9 cellular contexts compared by ENCODE assay signal in genomic region chr7:5691536-5692090, GRCh38.
DNase-seq lines count a peak whose midpoint lies in the region; ATAC-seq and TF ChIP-seq lines count a peak whose summit lies in the region.
"Had no signal": no experiment of that assay in that cellular context is flagged by ENCODE, and none has a peak within 500 bp of the region (broad histone marks: within the 10 kb centered on the region; RNA-seq: fewer than 3 reads in every experiment).

No MANE protein-coding gene starts in this region.

- no peak for TF ChIP-seq CTCF in left lung (IDR thresholded peaks at IDR 0.05)

- H3K36me3 ChIP-seq in adipocyte (ENCODE audit: control insufficient read depth, insufficient read depth, low read length, severe bottlenecking) (no peaks in the 10 kb centered on the region), left lung (no peaks in the 10 kb centered on the region), subcutaneous abdominal adipose tissue (ENCODE audit: control insufficient read depth in 5 of 5, insufficient read depth in 5 of 5, low read length in 5 of 5) (peaks cover 0 to under 1% (median 0%) of the 10 kb centered on the region in 5 donors)

- peaks cover 97% of the 10 kb centered on the region for H3K4me1 Mint-ChIP-seq in activated CD4-positive, alpha-beta T cell treated with anti-CD3 and anti-CD28 coated beads for 36 hours

- CTCF ChIA-PET in activated CD4-positive, alpha-beta T cell treated with anti-CD3 and anti-CD28 coated beads for 36 hours (lab: Charles Lee) = interaction anchor here (1.1 to 12.4 kb wide), 3 partner anchors 10 to 90 kb away, joined by 3 to 127 read pairs (median 4); partner anchors contain the start of gene RNF216

- H3K27me3 Mint-ChIP-seq in activated CD4-positive, alpha-beta T cell treated with anti-CD3 and anti-CD28 coated beads for 36 hours = no peaks in the 10 kb centered on the region

- POLR2A ChIA-PET in activated CD4-positive, alpha-beta T cell treated with anti-CD3 and anti-CD28 coated beads for 36 hours (lab: Charles Lee) = interaction anchor here (1.4 kb wide), 1 partner anchor 10 kb away, joined by 12 read pairs; no protein-coding TSS in a partner anchor

- peak overlapping the region; percentile 75 for H3K27ac Mint-ChIP-seq in activated CD4-positive, alpha-beta T cell treated with anti-CD3 and anti-CD28 coated beads for 36 hours

- peaks cover 92% of the 10 kb centered on the region for H3K4me1 ChIP-seq in adipocyte (ENCODE audit: control insufficient read depth, insufficient read depth, low read length)
- H3K4me1 ChIP-seq in left lung = peaks cover 84 to 98% of the 10 kb centered on the region in 2 donors
- peaks cover 56 to 93% (median 93%) of the 10 kb centered on the region in 5 donors for H3K4me1 ChIP-seq in subcutaneous abdominal adipose tissue (ENCODE audit: control insufficient read depth in 5 of 5, insufficient read depth in 5 of 5, low read length in 5 of 5)

- H3K27ac ChIP-seq in left lung (peak overlapping the region; percentile 85 to 89), subcutaneous abdominal adipose tissue (ENCODE audit: low read depth, low read length) (peak overlapping the region; percentile 99)

- H3K4me3 Mint-ChIP-seq in activated CD4-positive, alpha-beta T cell treated with anti-CD3 and anti-CD28 coated beads for 36 hours = peak overlapping the region; percentile 46

- H3K27me3 ChIP-seq in adipocyte (replicated peaks; ENCODE audit: control insufficient read depth, insufficient read depth, low read length) = no peaks in the 10 kb centered on the region
- no peaks in the 10 kb centered on the region for H3K27me3 ChIP-seq in left lung
- peaks cover 0 to 3% (median 0%) of the 10 kb centered on the region in 5 donors for H3K27me3 ChIP-seq in subcutaneous abdominal adipose tissue (ENCODE audit: control insufficient read depth in 5 of 5, insufficient read depth in 4 of 5, low read length in 5 of 5)

- intact Hi-C loops in activated CD4-positive, alpha-beta T cell treated with anti-CD3 and anti-CD28 coated beads for 36 hours (cut with DNase I, micrococcal nuclease) = loop anchor here in 1 of 2 experiments (1.0 to 10.0 kb wide), 3 partner anchors 10 to 297 kb away; no protein-coding TSS in a partner anchor
- intact Hi-C loops in left lung (cut with DNase I) = no loop called here

- DNase-seq in activated CD4-positive, alpha-beta T cell treated with anti-CD3 and anti-CD28 coated beads for 36 hours = no peak
- no peak for DNase-seq in activated CD4-positive, alpha-beta T cell treated with anti-CD3 and anti-CD28 coated beads, Interleukin-2, amount 50 U/mL, for 1 hour
- no peak for DNase-seq in adipocyte (ENCODE audit: low read depth)
- DNase-seq in left lung = no peak
- DNase-seq in NCI-H1694 treated with DMSO at 0.1 percent for 48 hours (lab: John Stamatoyannopoulos, UW) = no peak
- no peak for DNase-seq in NCI-H524 treated with DMSO at 0.1 percent for 48 hours (lab: John Stamatoyannopoulos, UW)

- no peaks in the 10 kb centered on the region for H3K9me3 ChIP-seq in adipocyte (ENCODE audit: control insufficient read depth, low read length)
- no peaks in the 10 kb centered on the region for H3K9me3 ChIP-seq in left lung
- H3K9me3 ChIP-seq in subcutaneous abdominal adipose tissue (ENCODE audit: control insufficient read depth in 5 of 5, low read length in 5 of 5) = no peaks in the 10 kb centered on the region

- H3K9me3 Mint-ChIP-seq in activated CD4-positive, alpha-beta T cell treated with anti-CD3 and anti-CD28 coated beads for 36 hours (ENCODE audit: low read depth) = no peaks in the 10 kb centered on the region

- peaks cover 42% of the 10 kb centered on the region for H3K36me3 Mint-ChIP-seq in activated CD4-positive, alpha-beta T cell treated with anti-CD3 and anti-CD28 coated beads for 36 hours (ENCODE audit: low read depth)

- H3K4me3 ChIP-seq in adipocyte (ENCODE audit: low read length) (peak overlapping the region; percentile 57), left lung (no peak overlapping the region), subcutaneous abdominal adipose tissue (ENCODE audit: low read depth in 1 of 5, low read length in 5 of 5) (peak overlapping the region in 2 of 5 donors; percentile 8 to 28)

- ATAC-seq in activated CD4-positive, alpha-beta T cell treated with anti-CD3 and anti-CD28 coated beads for 36 hours = no peak
- ATAC-seq in left lung (no peak), GM21447 (IDR thresholded peaks at IDR 0.05; ENCODE audit: unreplicated experiment) (no peak)
- ATAC-seq: activated CD4-positive, CD25-positive, alpha-beta regulatory T cell treated with anti-CD3 and anti-CD28 coated beads, Interleukin-2, amount 50 U/mL, for 24 hours had no signal

- H3K9ac ChIP-seq in adipocyte (ENCODE audit: low read length) = peak overlapping the region; percentile 73
- peak overlapping the region in 4 of 5 donors; percentile 38 to 95 (median 57) for H3K9ac ChIP-seq in subcutaneous abdominal adipose tissue (ENCODE audit: low read length in 5 of 5)
